12 cellular contexts compared by ENCODE assay signal in the genomic region with DNA sequence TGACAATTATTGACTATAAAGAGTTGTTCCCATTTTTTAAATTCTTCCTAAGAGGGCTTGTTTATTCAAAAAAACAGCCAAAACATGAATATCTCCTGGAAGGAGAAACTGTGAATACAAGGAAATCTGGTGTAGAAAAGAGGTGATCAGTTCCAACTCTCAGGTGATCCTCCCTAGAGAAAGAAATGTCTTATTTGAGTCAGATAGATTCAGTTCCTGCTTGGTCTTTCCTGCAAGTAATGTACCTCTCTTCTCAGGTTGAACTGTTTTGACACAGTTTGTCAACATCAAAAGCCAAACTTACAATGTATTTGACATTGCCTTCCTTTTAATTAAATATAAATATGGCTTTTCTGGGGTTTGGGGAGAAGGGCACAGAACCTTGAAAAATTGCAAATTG.
DNase-seq lines count a peak whose midpoint lies in the region; ATAC-seq and TF ChIP-seq lines count a peak whose summit lies in the region.
"Had no signal": no experiment of that assay in that cellular context is flagged by ENCODE, and none has a peak within 500 bp of the region (broad histone marks: within the 10 kb centered on the region; RNA-seq: fewer than 3 reads in every experiment).

No MANE protein-coding gene starts in this region.

- peaks cover 48 to 65% of the 10 kb centered on the region in 2 experiments for H3K4me1 ChIP-seq in neutrophil (ENCODE audit: control insufficient read depth in 1 of 2, insufficient read depth in 1 of 2, low read depth in 1 of 2, low read length in 1 of 2)

- peak overlapping the region; percentile 45 for H3K27ac ChIP-seq in neutrophil
- H3K27ac ChIP-seq: thoracic aorta had no signal

- no peaks in the 10 kb centered on the region for H3K9me3 ChIP-seq in neutrophil
- H3K9me3 ChIP-seq: thoracic aorta had no signal

- TF ChIP-seq CTCF in neutrophil (IDR thresholded peaks at IDR 0.05), result no peak

- ATAC-seq in GM18870 (IDR thresholded peaks at IDR 0.05; ENCODE audit: unreplicated experiment) (peak; percentile 60), GM21529 (IDR thresholded peaks at IDR 0.05; ENCODE audit: unreplicated experiment) (peak; percentile 74), HG03060 (IDR thresholded peaks at IDR 0.05; ENCODE audit: low read depth, unreplicated experiment) (peak; percentile 72)

- no peak overlapping the region for H3K4me3 ChIP-seq in neutrophil (ENCODE audit: low read depth in 1 of 2, low read length in 1 of 2)
- H3K4me3 ChIP-seq: thoracic aorta had no signal

- DNase-seq in NCI-H526 (lab: John Stamatoyannopoulos, UW), result no peak
- DNase-seq in GOT3 (lab: John Stamatoyannopoulos, UW), result no peak
- DNase-seq in SIG-M5 (lab: John Stamatoyannopoulos, UW), result no peak
- DNase-seq: activated CD4-positive, alpha-beta T cell treated with anti-CD3 and anti-CD28 coated beads, Interleukin-2, amount 50 U/mL, for 1 hour; C1 segment of cervical spinal cord; mesendoderm; NCI-H2171 had no signal

- H3K36me3 ChIP-seq in neutrophil, result no peaks in the 10 kb centered on the region
- H3K36me3 ChIP-seq: thoracic aorta had no signal

- H3K27me3 ChIP-seq in neutrophil, result no peaks in the 10 kb centered on the region
